Comparison of ENCODE assay signal across 9 cellular contexts in genomic region chr5:180807654-180808414, GRCh38. TPM values are rescaled to one million over a fixed set of nuclear protein-coding genes. Genes with fewer than 3 reads are reported as not detected.
DNase-seq lines count a peak whose midpoint lies in the region; ATAC-seq and TF ChIP-seq lines count a peak whose summit lies in the region.
"Had no signal": no experiment of that assay in that cellular context is flagged by ENCODE, and none has a peak within 500 bp of the region (broad histone marks: within the 10 kb centered on the region; RNA-seq: fewer than 3 reads in every experiment).

No MANE protein-coding gene starts in this region.

- H3K4me3 ChIP-seq in CD4-positive, CD25-positive, alpha-beta regulatory T cell (ENCODE audit: low read depth, low read length) = peak overlapping the region; percentile 97
- H3K4me3 ChIP-seq in OCI-LY1 (ENCODE audit: low read depth, low read length, poor library complexity, severe bottlenecking) (peak overlapping the region; percentile 70), endocrine pancreas (ENCODE audit: control insufficient read depth, insufficient read depth, low read length) (peak overlapping the region; percentile 82), osteoblast (ENCODE audit: insufficient read depth, low read length) (peak overlapping the region; percentile 29)

- H3K36me3 ChIP-seq in CD4-positive, CD25-positive, alpha-beta regulatory T cell (ENCODE audit: control insufficient read depth, insufficient read depth, low read length) = no peaks in the 10 kb centered on the region
- no peaks in the 10 kb centered on the region for H3K36me3 ChIP-seq in OCI-LY1 (ENCODE audit: insufficient read depth, low read length)
- no peaks in the 10 kb centered on the region for H3K36me3 ChIP-seq in endocrine pancreas (ENCODE audit: control insufficient read depth, insufficient read depth, low read length)
- H3K36me3 ChIP-seq in osteoblast (ENCODE audit: insufficient read depth, low read length) = no peaks in the 10 kb centered on the region

- no peak overlapping the region for H2AFZ ChIP-seq in OCI-LY1 (ENCODE audit: low read length)
- H2AFZ ChIP-seq in osteoblast (ENCODE audit: low read length) = no peak overlapping the region

- no peaks in the 10 kb centered on the region for H4K20me1 ChIP-seq in OCI-LY1 (ENCODE audit: insufficient read depth, low read length)
- no peaks in the 10 kb centered on the region for H4K20me1 ChIP-seq in osteoblast (ENCODE audit: insufficient read depth, low read length)

- H3F3A ChIP-seq in OCI-LY1 (ENCODE audit: insufficient read depth, low read length) = no peaks in the 10 kb centered on the region

- ATAC-seq in CD4-positive, CD25-positive, alpha-beta regulatory T cell (ENCODE audit: low read depth in 2 of 2) = no peak
- no peak for ATAC-seq in GM19395 (IDR thresholded peaks at IDR 0.05; ENCODE audit: unreplicated experiment)
- ATAC-seq in GM19351 (IDR thresholded peaks at IDR 0.05; ENCODE audit: unreplicated experiment) = no peak

- H3K36me3 Mint-ChIP-seq in CD4-positive, CD25-positive, alpha-beta regulatory T cell = peaks cover 29% of the 10 kb centered on the region

- no peaks in the 10 kb centered on the region for H3K27me3 ChIP-seq in CD4-positive, CD25-positive, alpha-beta regulatory T cell (ENCODE audit: control insufficient read depth, insufficient read depth, low read length)
- H3K27me3 ChIP-seq in OCI-LY1 (ENCODE audit: insufficient read depth, low read length) = no peaks in the 10 kb centered on the region
- no peaks in the 10 kb centered on the region for H3K27me3 ChIP-seq in endocrine pancreas (ENCODE audit: control insufficient read depth, insufficient read depth, low read length)
- no peaks in the 10 kb centered on the region for H3K27me3 ChIP-seq in osteoblast (ENCODE audit: insufficient read depth, low read length)

- H3K27ac Mint-ChIP-seq in CD4-positive, CD25-positive, alpha-beta regulatory T cell = peak overlapping the region; percentile 95 to 100 (median 98)

- H3K79me2 ChIP-seq in OCI-LY1 (ENCODE audit: insufficient read depth, low read length) (peaks cover 17% of the 10 kb centered on the region), osteoblast (ENCODE audit: insufficient read depth, low read length) (peaks cover 53% of the 10 kb centered on the region)

- peaks cover 70% of the 10 kb centered on the region for H3K4me1 ChIP-seq in CD4-positive, CD25-positive, alpha-beta regulatory T cell (ENCODE audit: control insufficient read depth, insufficient read depth, low read length, poor library complexity, severe bottlenecking)
- peaks cover 76% of the 10 kb centered on the region for H3K4me1 ChIP-seq in OCI-LY1 (ENCODE audit: insufficient read depth, low read length, severe bottlenecking)
- H3K4me1 ChIP-seq in endocrine pancreas (ENCODE audit: control insufficient read depth, insufficient read depth, low read length) = peaks cover 18% of the 10 kb centered on the region
- peaks cover 28% of the 10 kb centered on the region for H3K4me1 ChIP-seq in osteoblast (ENCODE audit: insufficient read depth, low read length)

- DNase-seq in CD4-positive, CD25-positive, alpha-beta regulatory T cell = no peak
- DNase-seq in osteoblast (ENCODE audit: insufficient read length, low spot score, missing footprints) = peak; percentile 51
- no peak for DNase-seq in NCI-H2029 treated with DMSO at 0.1 percent for 48 hours (lab: John Stamatoyannopoulos, UW)
- no peak for DNase-seq in cerebellar cortex (ENCODE audit: low spot score)
- DNase-seq: NCI-H748 treated with DMSO at 0.1 percent for 48 hours had no signal

- peak overlapping the region; percentile 81 for H3K9ac ChIP-seq in OCI-LY1 (ENCODE audit: low read length)
- H3K9ac ChIP-seq in endocrine pancreas (ENCODE audit: control insufficient read depth, insufficient read depth, low read length) = peak overlapping the region; percentile 14

- no peaks in the 10 kb centered on the region for H3K9me3 ChIP-seq in CD4-positive, CD25-positive, alpha-beta regulatory T cell (ENCODE audit: control insufficient read depth in 2 of 2, low read length in 2 of 2)
- no peaks in the 10 kb centered on the region for H3K9me3 ChIP-seq in OCI-LY1 (ENCODE audit: low read length)
- no peaks in the 10 kb centered on the region for H3K9me3 ChIP-seq in endocrine pancreas (ENCODE audit: control insufficient read depth, low read length)
- no peaks in the 10 kb centered on the region for H3K9me3 ChIP-seq in osteoblast (ENCODE audit: low read depth, low read length)

- H3K27ac ChIP-seq in CD4-positive, CD25-positive, alpha-beta regulatory T cell (ENCODE audit: insufficient read depth, low read length, poor library complexity, severe bottlenecking) = peak overlapping the region; percentile 98
- H3K27ac ChIP-seq in OCI-LY1 (ENCODE audit: low read depth, low read length, poor library complexity, severe bottlenecking) (peak overlapping the region; percentile 97), osteoblast (ENCODE audit: low read depth, low read length) (peak overlapping the region; percentile 6)

- peaks cover 22 to 74% (median 57%) of the 10 kb centered on the region in 4 donors for H3K4me1 Mint-ChIP-seq in CD4-positive, CD25-positive, alpha-beta regulatory T cell

- no peaks in the 10 kb centered on the region for H3K9me2 ChIP-seq in OCI-LY1 (ENCODE audit: low read depth, low read length)

- peak overlapping the region; percentile 90 to 92 (median 91) for H3K4me3 Mint-ChIP-seq in CD4-positive, CD25-positive, alpha-beta regulatory T cell

- H3K9me3 Mint-ChIP-seq in CD4-positive, CD25-positive, alpha-beta regulatory T cell = peaks cover 0 to 3% (median 0%) of the 10 kb centered on the region in 7 donors

- H3K4me2 ChIP-seq in OCI-LY1 (ENCODE audit: low read length) = peak overlapping the region; percentile 97
- H3K4me2 ChIP-seq in osteoblast (ENCODE audit: insufficient read depth, low read length) = peak overlapping the region; percentile 80

- H3K27me3 Mint-ChIP-seq in CD4-positive, CD25-positive, alpha-beta regulatory T cell = peaks cover 4% of the 10 kb centered on the region

- TF ChIP-seq CTCF in OCI-LY1 (IDR thresholded peaks at IDR 0.05; ENCODE audit: low read length) (no peak), osteoblast (IDR thresholded peaks at IDR 0.05; ENCODE audit: extremely low read depth, low read depth, low read length) (no peak)

RNA-seq across cellular contexts. Expression of gene MGAT1, which starts 5.2 kb away (rescaled TPM):
- total RNA-seq in CD4-positive, CD25-positive, alpha-beta regulatory T cell = 106 TPM
- polyA plus RNA-seq in CD4-positive, CD25-positive, alpha-beta regulatory T cell = 100 to 1,000 TPM; 171 to 210 (median 194) TPM
- total RNA-seq in osteoblast = 104 and 113 TPM in 2 replicates

RNA-seq across cellular contexts. Expression of gene ZFP62, which starts 53.2 kb away (rescaled TPM):
- total RNA-seq in CD4-positive, CD25-positive, alpha-beta regulatory T cell = 21.5 TPM
- 10 to 100 TPM; 21.4 to 31.2 (median 24.8) TPM for polyA plus RNA-seq in CD4-positive, CD25-positive, alpha-beta regulatory T cell
- total RNA-seq in osteoblast = 12.4 and 18.1 TPM in 2 replicates

Comparison
In these comparisons a context has a peak if more than half of its experiments do, and no peak if none do; other contexts are left out.
1. H3K27ac ChIP-seq: peak in every context shown above with its lines; median percentile 98 in CD4-positive, CD25-positive, alpha-beta regulatory T cell; 97 in OCI-LY1; 6 in osteoblast.
2. H3K4me3 ChIP-seq: peak in every context shown above with its lines; median percentile 97 in CD4-positive, CD25-positive, alpha-beta regulatory T cell; 82 in endocrine pancreas; 70 in OCI-LY1; 29 in osteoblast.